Comparison of ENCODE assay signal across 12 cellular contexts in genomic region chr7:98930464-98930863, GRCh38. TPM values are rescaled to one million over a fixed set of nuclear protein-coding genes. Genes with fewer than 3 reads are reported as not detected.
DNase-seq lines count a peak whose midpoint lies in the region; ATAC-seq lines count a peak whose summit lies in the region.
"Had no signal": no experiment of that assay in that cellular context is flagged by ENCODE, and none has a peak within 500 bp of the region (broad histone marks: within the 10 kb centered on the region; RNA-seq: fewer than 3 reads in every experiment).

No MANE protein-coding gene starts in this region.

- peaks cover 65% of the 10 kb centered on the region for H3K36me3 Mint-ChIP-seq in activated CD4-positive, alpha-beta T cell treated with anti-CD3 and anti-CD28 coated beads, Interleukin-2, amount 10 ng/mL, durations not matched to agents 7 days and 5 days (ENCODE audit: low read depth)
- peaks cover 16% of the 10 kb centered on the region for H3K36me3 Mint-ChIP-seq in IgD-negative memory B cell
- H3K36me3 Mint-ChIP-seq in naive thymus-derived CD4-positive, alpha-beta T cell: peaks cover 21 to 65% (median 36%) of the 10 kb centered on the region in 5 donors

- H3K27me3 Mint-ChIP-seq in activated CD4-positive, alpha-beta T cell treated with anti-CD3 and anti-CD28 coated beads, Interleukin-2, amount 10 ng/mL, durations not matched to agents 7 days and 5 days: no peaks in the 10 kb centered on the region
- H3K27me3 Mint-ChIP-seq in IgD-negative memory B cell: no peaks in the 10 kb centered on the region
- no peaks in the 10 kb centered on the region for H3K27me3 Mint-ChIP-seq in naive thymus-derived CD4-positive, alpha-beta T cell

- no peak overlapping the region for H3K4me3 ChIP-seq in naive thymus-derived CD4-positive, alpha-beta T cell (ENCODE audit: low read length)
- H3K4me3 ChIP-seq: thoracic aorta had no signal

- H3K27me3 ChIP-seq in naive thymus-derived CD4-positive, alpha-beta T cell (ENCODE audit: control insufficient read depth in 2 of 2, insufficient read depth in 2 of 2, low read length in 2 of 2): no peaks in the 10 kb centered on the region

- H3K27ac Mint-ChIP-seq in activated CD4-positive, alpha-beta T cell treated with anti-CD3 and anti-CD28 coated beads, Interleukin-2, amount 10 ng/mL, durations not matched to agents 7 days and 5 days: no peak overlapping the region
- peak overlapping the region; percentile 92 to 99 (median 94) for H3K27ac Mint-ChIP-seq in IgD-negative memory B cell
- H3K27ac Mint-ChIP-seq in naive thymus-derived CD4-positive, alpha-beta T cell: peak overlapping the region in 1 of 9 donors; percentile 81

- peak; percentile 5 for DNase-seq in activated CD4-positive, alpha-beta T cell treated with anti-CD3 and anti-CD28 coated beads, Interleukin-2, amount 50 U/mL, for 1 hour
- no peak for DNase-seq in activated CD4-positive, alpha-beta T cell treated with anti-CD3 and anti-CD28 coated beads, Interleukin-2, amount 10 ng/mL, durations not matched to agents 7 days and 5 days
- no peak for DNase-seq in naive thymus-derived CD4-positive, alpha-beta T cell
- no peak for DNase-seq in C1 segment of cervical spinal cord (lab: John Stamatoyannopoulos, UW)
- DNase-seq in NAMALWA (ENCODE audit: low spot score): no peak
- no peak for DNase-seq in NCI-H82 (lab: John Stamatoyannopoulos, UW)
- DNase-seq: KBM-7, NCI-H2029 treated with DMSO at 0.1 percent for 48 hours, right cardiac atrium had no signal

- peaks cover 26 to 92% (median 27%) of the 10 kb centered on the region in 3 experiments for H3K36me3 ChIP-seq in naive thymus-derived CD4-positive, alpha-beta T cell (ENCODE audit: control insufficient read depth in 2 of 3, insufficient read depth in 3 of 3, low read length in 3 of 3)

- peaks cover 8% of the 10 kb centered on the region for H3K4me1 Mint-ChIP-seq in activated CD4-positive, alpha-beta T cell treated with anti-CD3 and anti-CD28 coated beads, Interleukin-2, amount 10 ng/mL, durations not matched to agents 7 days and 5 days
- H3K4me1 Mint-ChIP-seq in IgD-negative memory B cell: peaks cover 15 to 29% (median 23%) of the 10 kb centered on the region in 3 donors
- peaks cover 0 to 11% (median 2%) of the 10 kb centered on the region in 7 donors for H3K4me1 Mint-ChIP-seq in naive thymus-derived CD4-positive, alpha-beta T cell

- no peak overlapping the region for H3K4me3 Mint-ChIP-seq in activated CD4-positive, alpha-beta T cell treated with anti-CD3 and anti-CD28 coated beads, Interleukin-2, amount 10 ng/mL, durations not matched to agents 7 days and 5 days
- peak overlapping the region; percentile 85 to 99 (median 91) for H3K4me3 Mint-ChIP-seq in IgD-negative memory B cell
- no peak overlapping the region for H3K4me3 Mint-ChIP-seq in naive thymus-derived CD4-positive, alpha-beta T cell

- H3K4me1 ChIP-seq in naive thymus-derived CD4-positive, alpha-beta T cell (ENCODE audit: control insufficient read depth in 2 of 2, insufficient read depth in 2 of 2, low read length in 2 of 2): peaks cover 0 to 22% of the 10 kb centered on the region in 2 donors

- no peak overlapping the region for H3K27ac ChIP-seq in naive thymus-derived CD4-positive, alpha-beta T cell (ENCODE audit: low read depth, low read length)
- H3K27ac ChIP-seq: thoracic aorta had no signal

- peak; percentile 22 for ATAC-seq in GM21786 (IDR thresholded peaks at IDR 0.05; ENCODE audit: unreplicated experiment)
- peak; percentile 34 for ATAC-seq in naive thymus-derived CD4-positive, alpha-beta T cell
- ATAC-seq: right cardiac atrium had no signal

- POLR2A ChIA-PET in activated CD4-positive, alpha-beta T cell treated with anti-CD3 and anti-CD28 coated beads, Interleukin-2, amount 10 ng/mL, durations not matched to agents 7 days and 5 days (lab: Charles Lee): no interaction called here
- POLR2A ChIA-PET in naive thymus-derived CD4-positive, alpha-beta T cell (lab: Charles Lee): interaction anchor here (0.6 kb wide), 1 partner anchor 634 kb away, joined by 3 read pairs; no protein-coding TSS in a partner anchor

- CTCF ChIA-PET in activated CD4-positive, alpha-beta T cell treated with anti-CD3 and anti-CD28 coated beads, Interleukin-2, amount 10 ng/mL, durations not matched to agents 7 days and 5 days (lab: Charles Lee): interaction anchor here (0.6 to 1.7 kb wide), 4 partner anchors 13 to 431 kb away, joined by 3 to 6 read pairs (median 6); no protein-coding TSS in a partner anchor
- CTCF ChIA-PET in naive thymus-derived CD4-positive, alpha-beta T cell (lab: Charles Lee): no interaction called here

- H3K9me3 Mint-ChIP-seq in activated CD4-positive, alpha-beta T cell treated with anti-CD3 and anti-CD28 coated beads, Interleukin-2, amount 10 ng/mL, durations not matched to agents 7 days and 5 days: no peaks in the 10 kb centered on the region
- H3K9me3 Mint-ChIP-seq in IgD-negative memory B cell: no peaks in the 10 kb centered on the region
- no peaks in the 10 kb centered on the region for H3K9me3 Mint-ChIP-seq in naive thymus-derived CD4-positive, alpha-beta T cell

- intact Hi-C loops in naive thymus-derived CD4-positive, alpha-beta T cell (cut with micrococcal nuclease): no loop called here

- no peaks in the 10 kb centered on the region for H3K9me3 ChIP-seq in naive thymus-derived CD4-positive, alpha-beta T cell (ENCODE audit: control insufficient read depth in 2 of 3, low read length in 3 of 3)
- H3K9me3 ChIP-seq: thoracic aorta had no signal

RNA-seq across cellular contexts. Expression of gene TRRAP, which starts 52.1 kb away (rescaled TPM):
- 10 to 100 TPM; 63.4 to 65.1 TPM for total RNA-seq in activated CD4-positive, alpha-beta T cell treated with anti-CD3 and anti-CD28 coated beads, Interleukin-2, amount 10 ng/mL, durations not matched to agents 7 days and 5 days
- 10.2 TPM for polyA plus RNA-seq in IgD-negative memory B cell
- total RNA-seq in naive thymus-derived CD4-positive, alpha-beta T cell: 10 to 100 TPM; 59.1 to 72.3 (median 66.8) TPM
- 1 to 10 TPM; 3.2 to 7.7 TPM for polyA plus RNA-seq in naive thymus-derived CD4-positive, alpha-beta T cell

Comparison
In these comparisons a context has a peak if more than half of its experiments do, and no peak if none do; other contexts are left out.
1. H3K4me3 Mint-ChIP-seq: peak in IgD-negative memory B cell (4 of 4); none in activated CD4-positive, alpha-beta T cell treated with anti-CD3 and anti-CD28 coated beads, Interleukin-2, amount 10 ng/mL, durations not matched to agents 7 days and 5 days (single experiment) and naive thymus-derived CD4-positive, alpha-beta T cell (0 of 10).